ENCODE assay signal across 25 cellular contexts in the genomic region with DNA sequence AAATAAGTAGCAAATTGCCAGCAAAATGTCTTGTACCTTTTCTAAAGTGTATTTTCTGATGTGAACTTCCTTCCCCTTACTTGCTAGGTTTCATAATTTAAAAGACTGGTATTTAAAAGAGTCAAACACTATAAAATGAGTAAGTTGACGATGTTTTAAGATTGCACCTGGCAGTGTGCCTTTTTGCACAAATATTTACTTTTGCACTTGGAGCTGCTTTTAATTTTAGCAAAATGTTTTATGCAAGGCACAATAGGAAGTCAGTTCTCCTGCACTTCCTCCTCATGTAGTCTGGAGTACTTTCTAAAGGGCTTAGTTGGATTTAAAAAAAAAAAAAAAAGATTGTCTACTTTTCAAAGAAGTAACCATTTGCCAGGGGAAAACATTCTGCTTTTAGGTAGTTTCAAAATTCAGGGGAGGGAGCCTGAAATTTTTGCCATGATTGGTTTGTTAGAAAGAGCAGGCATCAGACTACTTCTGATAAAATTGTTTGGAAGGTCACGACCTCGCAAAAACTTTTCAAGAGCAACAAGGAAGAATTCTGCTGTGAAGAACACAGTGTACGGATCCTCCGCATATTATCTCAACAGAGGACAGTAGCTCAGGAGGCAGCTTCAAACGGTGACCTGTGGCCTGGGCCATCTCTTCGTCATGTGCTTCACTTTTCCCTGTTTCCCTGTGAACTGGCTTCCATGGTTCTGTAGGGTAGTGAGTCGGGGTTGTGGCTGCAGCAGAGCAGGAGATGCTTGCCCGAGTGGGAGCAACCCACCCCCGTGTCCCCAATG.
DNase-seq lines count a peak whose midpoint lies in the region; ATAC-seq, FAIRE-seq and TF ChIP-seq lines count a peak whose summit lies in the region.
"Had no signal": no experiment of that assay in that cellular context is flagged by ENCODE, and none has a peak within 500 bp of the region (broad histone marks: within the 10 kb centered on the region; RNA-seq: fewer than 3 reads in every experiment).

No MANE protein-coding gene starts in this region.

- H3K27ac ChIP-seq in left ventricle myocardium inferior (replicated peaks) (no peak overlapping the region), transverse colon (peak overlapping the region; percentile 48 to 60 (median 55))
- H3K27ac ChIP-seq: gastrocnemius medialis, GM23248, skin epidermis, tibial artery had no signal

- no peak for TF ChIP-seq POLR2A in NB4 (IDR thresholded peaks at IDR 0.05; ENCODE audit: extremely low read depth, insufficient read length)
- no peak for TF ChIP-seq POLR2A in transverse colon (IDR thresholded peaks at IDR 0.05)

- TF ChIP-seq EP300 in transverse colon (IDR thresholded peaks at IDR 0.05; ENCODE audit: low read depth), result no peak

- no peaks in the 10 kb centered on the region for H3K9me3 ChIP-seq in left ventricle myocardium inferior (replicated peaks)
- no peaks in the 10 kb centered on the region for H3K9me3 ChIP-seq in transverse colon
- H3K9me3 ChIP-seq: gastrocnemius medialis, tibial artery had no signal

- intact Hi-C loops in Right ventricle myocardium superior (cut with DNase I) (no loop called here), left ventricle myocardium inferior (cut with micrococcal nuclease) (no loop called here), transverse colon (cut with DNase I; ENCODE audit: low total_unique reads) (no loop called here)

- H3K4me3 ChIP-seq in left ventricle myocardium inferior, result no peak overlapping the region
- H3K4me3 ChIP-seq in NB4 (ENCODE audit: low read depth, low read length), result no peak overlapping the region
- no peak overlapping the region for H3K4me3 ChIP-seq in transverse colon
- H3K4me3 ChIP-seq: gastrocnemius medialis, GM23248, K562, skin epidermis, tibial artery had no signal

- H3K27me3 ChIP-seq in left ventricle myocardium inferior (ENCODE audit: low read depth), result no peaks in the 10 kb centered on the region
- H3K27me3 ChIP-seq in transverse colon, result no peaks in the 10 kb centered on the region
- H3K27me3 ChIP-seq: gastrocnemius medialis, tibial artery had no signal

- ATAC-seq in Right ventricle myocardium superior (ENCODE audit: poor library complexity), result peak; percentile 22
- no peak for ATAC-seq in GM21360 (IDR thresholded peaks at IDR 0.05; ENCODE audit: unreplicated experiment)
- ATAC-seq: activated CD8-positive, alpha-beta T cell treated with anti-CD3 and anti-CD28 coated beads, Interleukin-2, amount 10 ng/mL, durations not matched to agents 7 days and 5 days; gastrocnemius medialis; K562 had no signal

- DNase-seq in Right ventricle myocardium superior (no peak), left ventricle myocardium inferior (no peak), NB4 (ENCODE audit: low read depth) (peak; percentile 7), fibroblast of peridontal ligament (ENCODE audit: extremely low read depth) (peak; percentile 6), transverse colon (peak; percentile 38), GM19239 (ENCODE audit: insufficient read length, low spot score) (no peak), kidney glomerular epithelial cell (lab: John Stamatoyannopoulos, UW) (no peak)
- DNase-seq: activated CD4-positive, CD25-positive, alpha-beta regulatory T cell; activated CD8-positive, alpha-beta T cell treated with anti-CD3 and anti-CD28 coated beads, Interleukin-2, amount 10 ng/mL, durations not matched to agents 7 days and 5 days; activated naive CD4-positive, alpha-beta T cell treated with anti-CD3 and anti-CD28 coated beads for 36 hours; activated T-cell treated with anti-CD3 and anti-CD28 coated beads, Interleukin-2, amount 50 U/mL, for 24 hours; anterior cingulate cortex; gastrocnemius medialis; GM23248; midbrain; NCI-H1105; NCI-H2081 treated with DMSO at 0.1 percent for 48 hours; NCI-H446 treated with DMSO at 0.1 percent for 48 hours; stimulated activated CD4-positive, alpha-beta T cell treated with anti-CD3 and anti-CD28 coated beads, Interleukin-2, amount 100 ng/mL, for 48 hours; stimulated activated naive CD4-positive, alpha-beta T cell treated with Interleukin-2 at 50 U/mL for 16 hours; tibial artery had no signal

- H3K36me3 ChIP-seq in left ventricle myocardium inferior, result no peaks in the 10 kb centered on the region
- H3K36me3 ChIP-seq in transverse colon, result no peaks in the 10 kb centered on the region
- H3K36me3 ChIP-seq: gastrocnemius medialis, tibial artery had no signal

- in situ Hi-C loops in transverse colon (cut with MboI; ENCODE audit: low pct_ligation_motif_present in 1 of 4, low pct_unique_long_range_greater_than_20kb in 1 of 4, low sequenced_read_pairs in 3 of 4), result no loop called here

- H3K4me1 ChIP-seq in left ventricle myocardium inferior (peaks cover 9% of the 10 kb centered on the region), transverse colon (peaks cover 6 to 30% (median 12%) of the 10 kb centered on the region in 4 donors)
- H3K4me1 ChIP-seq: gastrocnemius medialis, tibial artery had no signal

- no peak for FAIRE-seq in GM19239 (lab: Jason Lieb, UNC)
- FAIRE-seq: GM12891, K562 had no signal

- TF ChIP-seq CTCF in left ventricle myocardium inferior (IDR thresholded peaks at IDR 0.05; ENCODE audit: borderline replicate concordance) (no peak), NB4 (IDR thresholded peaks at IDR 0.05; ENCODE audit: low read depth, low read length) (no peak), transverse colon (IDR thresholded peaks at IDR 0.05) (no peak)

- 7 to 46% methylated on average over 1 to 10 of the region's 10 CpGs for WGBS in transverse colon (ENCODE audit: low coverage in 1 of 2), 2 donors

Comparison
In these comparisons a context has a peak if more than half of its experiments do, and no peak if none do; other contexts are left out.
1. DNase-seq: peak in NB4 (single experiment), fibroblast of peridontal ligament (single experiment) and transverse colon (single experiment); none in Right ventricle myocardium superior (single experiment), left ventricle myocardium inferior (single experiment), GM19239 (single experiment) and kidney glomerular epithelial cell (single experiment).